8 cellular contexts compared by ENCODE assay signal in the genomic region with DNA sequence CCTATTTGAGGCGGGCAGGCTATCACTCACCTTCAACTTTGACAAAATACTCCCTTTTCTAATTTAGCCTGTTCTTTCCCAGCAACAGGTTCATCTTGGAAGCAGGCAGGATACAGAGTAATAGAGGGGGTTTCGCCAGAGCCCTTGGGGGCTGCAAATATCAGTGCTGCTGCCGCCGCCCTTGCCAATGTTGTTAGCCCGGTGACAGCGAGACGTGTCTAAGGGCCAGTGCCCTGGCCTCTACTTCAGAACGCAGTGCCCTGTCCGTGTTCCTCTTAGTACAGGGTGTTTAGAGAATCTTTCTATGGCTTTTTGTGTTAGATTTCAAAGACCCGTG. TPM values are rescaled to one million over a fixed set of nuclear protein-coding genes. Genes with fewer than 3 reads are reported as not detected.
DNase-seq lines count a peak whose midpoint lies in the region; ATAC-seq and TF ChIP-seq lines count a peak whose summit lies in the region.

No MANE protein-coding gene starts in this region.

- peak overlapping the region; percentile 96 for H3K4me3 Mint-ChIP-seq in neural progenitor cell

- H2AFZ ChIP-seq in neural progenitor cell (replicated peaks): no peak overlapping the region

- H3K27ac Mint-ChIP-seq in neural progenitor cell: peak overlapping the region; percentile 85

- H3K36me3 Mint-ChIP-seq in neural progenitor cell: peaks cover 13% of the 10 kb centered on the region

- peak overlapping the region; percentile 97 to 100 (median 98) for H3K27ac ChIP-seq in esophagus squamous epithelium
- H3K27ac ChIP-seq in neural progenitor cell: no peak overlapping the region

- H3K4me1 ChIP-seq in esophagus squamous epithelium (peaks cover 21 to 54% (median 30%) of the 10 kb centered on the region in 3 donors), neural progenitor cell (peaks cover 11% of the 10 kb centered on the region)

- peaks cover 19% of the 10 kb centered on the region for H3F3A ChIP-seq in neural progenitor cell (ENCODE audit: low read depth)

- ATAC-seq in GM19035 (IDR thresholded peaks at IDR 0.05; ENCODE audit: unreplicated experiment) (no peak), HG03039 (IDR thresholded peaks at IDR 0.05; ENCODE audit: unreplicated experiment) (no peak)

- H3K9me3 ChIP-seq in esophagus squamous epithelium (no peaks in the 10 kb centered on the region), neural progenitor cell (ENCODE audit: low read depth) (no peaks in the 10 kb centered on the region)

- intact Hi-C loops in esophagus squamous epithelium (cut with DNase I): loop anchor here (5.0 kb wide), 1 partner anchor 115 kb away; no protein-coding TSS in a partner anchor

- WGBS in esophagus squamous epithelium, 2 donors: 0% methylated on average over 10 of the region's 10 CpGs

- H3K4me2 ChIP-seq in neural progenitor cell: peak overlapping the region; percentile 90

- H4K20me1 ChIP-seq in neural progenitor cell (ENCODE audit: low read depth): peaks cover 17% of the 10 kb centered on the region

- H3K9ac ChIP-seq in neural progenitor cell: peak overlapping the region; percentile 67

- H3K79me2 ChIP-seq in neural progenitor cell (ENCODE audit: low read depth): peaks cover 80% of the 10 kb centered on the region

- TF ChIP-seq CTCF in esophagus squamous epithelium (IDR thresholded peaks at IDR 0.05) (no peak), neural progenitor cell (IDR thresholded peaks at IDR 0.05) (no peak)

- H3K9me3 Mint-ChIP-seq in neural progenitor cell: no peaks in the 10 kb centered on the region

- H3K36me3 ChIP-seq in esophagus squamous epithelium (peaks cover 0 to 23% (median 7%) of the 10 kb centered on the region in 3 donors), neural progenitor cell (peaks cover 10% of the 10 kb centered on the region)

- no peak for TF ChIP-seq POLR2A in esophagus squamous epithelium (IDR thresholded peaks at IDR 0.05)

- H3K4me3 ChIP-seq in esophagus squamous epithelium (peak overlapping the region; percentile 72 to 93 (median 86)), neural progenitor cell (peak overlapping the region; percentile 79)

- H3K27me3 ChIP-seq in esophagus squamous epithelium (no peaks in the 10 kb centered on the region), neural progenitor cell (no peaks in the 10 kb centered on the region)

- peaks cover 2% of the 10 kb centered on the region for H3K27me3 Mint-ChIP-seq in neural progenitor cell (ENCODE audit: insufficient read depth, low read depth)

- DNase-seq in NCI-H82 (lab: John Stamatoyannopoulos, UW) (peak; percentile 45), NCI-H82 treated with DMSO at 0.1 percent for 48 hours (lab: John Stamatoyannopoulos, UW; ENCODE audit: unreplicated experiment) (no peak), esophagus squamous epithelium (lab: John Stamatoyannopoulos, UW) (no peak), neural progenitor cell (ENCODE audit: low spot score) (peak; percentile 44), NCI-H2029 (lab: John Stamatoyannopoulos, UW) (no peak)
- peak; percentile 9 to 17 for DNase-seq in activated CD4-positive, alpha-beta T cell treated with anti-CD3 and anti-CD28 coated beads for 4 hours

- peaks cover 23% of the 10 kb centered on the region for H3K4me1 Mint-ChIP-seq in neural progenitor cell

RNA-seq across cellular contexts. Expression of a gene that starts 0.7 kb away (rescaled TPM):
- total RNA-seq in esophagus squamous epithelium (10 to 100 TPM; 18.0 to 33.6 (median 24.4) TPM), neural progenitor cell (ENCODE audit: low replicate concordance) (38.7 and 40.9 TPM in 2 replicates)

RNA-seq across cellular contexts. Expression of a gene that starts 1.2 kb away (rescaled TPM):
- 10 to 100 TPM; 56.5 to 82.3 (median 65.7) TPM for total RNA-seq in esophagus squamous epithelium
- total RNA-seq in neural progenitor cell (ENCODE audit: low replicate concordance): 17.2 and 22.4 TPM in 2 replicates

Comparison
In these comparisons a context has a peak if more than half of its experiments do, and no peak if none do; other contexts are left out.
1. DNase-seq: peak in NCI-H82 (single experiment), activated CD4-positive, alpha-beta T cell treated with anti-CD3 and anti-CD28 coated beads for 4 hours (2 of 2) and neural progenitor cell (single experiment); none in NCI-H82 treated with DMSO at 0.1 percent for 48 hours (single experiment), esophagus squamous epithelium (single experiment) and NCI-H2029 (single experiment).